8 cellular contexts compared by ENCODE assay signal in genomic region chr2:201071305-201072200, GRCh38. TPM values are rescaled to one million over a fixed set of nuclear protein-coding genes. Genes with fewer than 3 reads are reported as not detected.
DNase-seq lines count a peak whose midpoint lies in the region; TF ChIP-seq lines count a peak whose summit lies in the region.

TSS of gene HYCC2 (minus strand) at chr2:201071671. CDS start at chr2:201024009, 47,662 bp downstream.
TSS of gene NDUFB3 (plus strand) at chr2:201072001. CDS start at chr2:201078883, 6,882 bp downstream.

- DNase-seq in GF-D8 (lab: John Stamatoyannopoulos, UW) = peak; percentile 85
- peak; percentile 91 for DNase-seq in HCEC 1CT
- peak; percentile 96 for DNase-seq in MM.1S
- DNase-seq in SIG-M5 (lab: John Stamatoyannopoulos, UW) = peak; percentile 81
- peak; percentile 78 for DNase-seq in activated gamma-delta T cell (lab: John Stamatoyannopoulos, UW)
- peak; percentile 90 to 97 for DNase-seq in foreskin fibroblast
- DNase-seq in neural crest cell (ENCODE audit: low read depth, low spot score) = peak; percentile 86

- peak within 1 kb of the TSS; percentile 97 for H3K4me3 Mint-ChIP-seq in neural crest cell

- peak within 1 kb of the TSS; percentile 52 for H3K27ac ChIP-seq in MM.1S (ENCODE audit: low read length)
- H3K27ac ChIP-seq in stomach smooth muscle (ENCODE audit: low read length) = peak within 1 kb of the TSS; percentile 89

- peaks cover 19% of the 10 kb centered on the region for H3K4me1 ChIP-seq in MM.1S (ENCODE audit: low read length)
- peaks cover 12% of the 10 kb centered on the region for H3K4me1 ChIP-seq in stomach smooth muscle (ENCODE audit: control insufficient read depth, insufficient read depth, low read length)

- H3K36me3 ChIP-seq in MM.1S (replicated peaks; ENCODE audit: insufficient read depth, low read length) (peaks cover 3% of the 10 kb centered on the region; the same call in 1 of the 2 replicates), stomach smooth muscle (ENCODE audit: control insufficient read depth in 2 of 2, insufficient read depth in 2 of 2, low read length in 2 of 2) (no peaks in the 10 kb centered on the region)

- peaks cover 36% of the 10 kb centered on the region for H3K4me1 Mint-ChIP-seq in neural crest cell

- H3K27me3 Mint-ChIP-seq in neural crest cell (ENCODE audit: low read depth) = no peaks in the 10 kb centered on the region

- peaks cover 91% of the 10 kb centered on the region for H3K79me2 ChIP-seq in MM.1S (ENCODE audit: low read length)

- H3K9ac ChIP-seq in MM.1S (ENCODE audit: low read length) = peak within 1 kb of the TSS; percentile 80
- peak within 1 kb of the TSS; percentile 84 to 95 for H3K9ac ChIP-seq in stomach smooth muscle (ENCODE audit: low read length in 2 of 2)

- H3K27me3 ChIP-seq in MM.1S (replicated peaks; ENCODE audit: insufficient read depth, low read length) (no peaks in the 10 kb centered on the region), stomach smooth muscle (ENCODE audit: control insufficient read depth in 1 of 2, insufficient read depth in 2 of 2, low read length in 2 of 2) (no peaks in the 10 kb centered on the region)

- no peaks in the 10 kb centered on the region for H3K9me2 ChIP-seq in MM.1S (replicated peaks; ENCODE audit: insufficient read depth, low read length)

- peak; percentile 41 for TF ChIP-seq CTCF in MM.1S (IDR thresholded peaks at IDR 0.05; ENCODE audit: low read length)
- TF ChIP-seq CTCF in foreskin fibroblast (IDR thresholded peaks at IDR 0.05; ENCODE audit: low read depth, low read length) = no peak
- peak; percentile 43 for TF ChIP-seq CTCF in neural crest cell (conservative IDR thresholded peaks at IDR 0.05)

- H3K9me3 ChIP-seq in MM.1S (replicated peaks; ENCODE audit: insufficient read depth, low read length) (no peaks in the 10 kb centered on the region), stomach smooth muscle (ENCODE audit: control insufficient read depth in 2 of 2, low read length in 2 of 2) (no peaks in the 10 kb centered on the region)

- no peaks in the 10 kb centered on the region for H3K36me3 Mint-ChIP-seq in neural crest cell (ENCODE audit: low read depth)

- H4K20me1 ChIP-seq in MM.1S (ENCODE audit: insufficient read depth, low read length) = 0 out of 2 replicates have a peak, but pooled peaks cover 3% of the 10 kb centered on the region

- peak within 1 kb of the TSS; percentile 90 for H3K4me2 ChIP-seq in MM.1S (ENCODE audit: low read depth, low read length)

- H3K9me3 Mint-ChIP-seq in neural crest cell = no peaks in the 10 kb centered on the region

- peak within 1 kb of the TSS; percentile 99 for H3K27ac Mint-ChIP-seq in neural crest cell (ENCODE audit: unreplicated experiment)

- H3K4me3 ChIP-seq in MM.1S (ENCODE audit: low read length) = peak within 1 kb of the TSS; percentile 95
- H3K4me3 ChIP-seq in foreskin fibroblast (ENCODE audit: low read depth in 1 of 2, low read length in 2 of 2) = peak within 1 kb of the TSS; percentile 81 to 89
- peak within 1 kb of the TSS; percentile 97 to 99 for H3K4me3 ChIP-seq in stomach smooth muscle (ENCODE audit: low read length in 2 of 2)

- peak within 1 kb of the TSS; percentile 75 for H2AFZ ChIP-seq in MM.1S (ENCODE audit: low read length)

- H3F3A ChIP-seq in MM.1S (ENCODE audit: insufficient read depth, low read length) = peaks cover 3% of the 10 kb centered on the region; the same call in 1 of the 2 replicates

RNA-seq across cellular contexts. Expression of gene HYCC2, which starts in this region (rescaled TPM):
- 14.6 and 17.4 TPM in 2 replicates for total RNA-seq in neural crest cell

RNA-seq across cellular contexts. Expression of gene NDUFB3, which starts in this region (rescaled TPM):
- total RNA-seq in neural crest cell = 87.1 and 93.5 TPM in 2 replicates

Comparison
In these comparisons a context has a peak if more than half of its experiments do, and no peak if none do; other contexts are left out.
1. Peak in every context shown above with its lines: DNase-seq, H3K4me3 ChIP-seq and H3K27ac ChIP-seq.